ENCODE assay signal across 7 cellular contexts in genomic region chr14:101628471-101628966, GRCh38.
A peak's percentile ranks its signal among the peaks of the same experiment; 100 is the strongest.
DNase-seq lines count a peak whose midpoint lies in the region; ATAC-seq and TF ChIP-seq lines count a peak whose summit lies in the region.

No MANE protein-coding gene starts in this region.

- H3K27ac ChIP-seq in lower lobe of right lung = no peak overlapping the region

- no peaks in the 10 kb centered on the region for H3K9me3 ChIP-seq in lower lobe of right lung

- DNase-seq in GM13976 (ENCODE audit: low spot score) = peak; percentile 91
- DNase-seq in NCI-H446 treated with DMSO at 0.1 percent for 48 hours (lab: John Stamatoyannopoulos, UW) = peak; percentile 52
- DNase-seq in activated CD4-positive, alpha-beta T cell treated with anti-CD3 and anti-CD28 coated beads, Interleukin-2, amount 50 U/mL, for 1 hour = peak; percentile 72
- peak; percentile 72 for DNase-seq in dedifferentiated amniotic fluid mesenchymal stem cell (ENCODE audit: extremely low spot score)
- peak; percentile 84 for DNase-seq in lower lobe of right lung
- peak; percentile 34 to 64 (median 51) for DNase-seq in stimulated activated CD4-positive, alpha-beta T cell treated with anti-CD3 and anti-CD28 coated beads, TNF-alpha, amount 100 ng/mL, for 1 hour (ENCODE audit: low read depth in 3 of 3, low spot score in 1 of 3)

- peak overlapping the region; percentile 27 for H3K4me3 ChIP-seq in lower lobe of right lung

- H3K4me1 ChIP-seq in lower lobe of right lung = peaks cover 14% of the 10 kb centered on the region

- peak; percentile 87 for TF ChIP-seq CTCF in GM13976 (IDR thresholded peaks at IDR 0.05; ENCODE audit: borderline replicate concordance, control extremely low read depth, extremely low read depth, insufficient read depth, missing control alignments)
- TF ChIP-seq CTCF in lower lobe of right lung (IDR thresholded peaks at IDR 0.05) = peak; percentile 100

- no peaks in the 10 kb centered on the region for H3K36me3 ChIP-seq in lower lobe of right lung

- in situ Hi-C loops in GM13976 (cut with MboI; ENCODE audit: low sequenced_read_pairs, unreplicated experiment) = loop anchor here (25.0 kb wide), 1 partner anchor 1241 kb away; the partner anchor contains the start of gene WDR25

- ATAC-seq in HG03064 (IDR thresholded peaks at IDR 0.05; ENCODE audit: low read depth, unreplicated experiment) (peak; percentile 67), lower lobe of right lung (peak; percentile 93 to 94)

- peaks cover 8% of the 10 kb centered on the region for H3K27me3 ChIP-seq in lower lobe of right lung (ENCODE audit: low read depth)

- intact Hi-C loops in lower lobe of right lung (cut with DNase I) = no loop called here
